In the genomic region with DNA sequence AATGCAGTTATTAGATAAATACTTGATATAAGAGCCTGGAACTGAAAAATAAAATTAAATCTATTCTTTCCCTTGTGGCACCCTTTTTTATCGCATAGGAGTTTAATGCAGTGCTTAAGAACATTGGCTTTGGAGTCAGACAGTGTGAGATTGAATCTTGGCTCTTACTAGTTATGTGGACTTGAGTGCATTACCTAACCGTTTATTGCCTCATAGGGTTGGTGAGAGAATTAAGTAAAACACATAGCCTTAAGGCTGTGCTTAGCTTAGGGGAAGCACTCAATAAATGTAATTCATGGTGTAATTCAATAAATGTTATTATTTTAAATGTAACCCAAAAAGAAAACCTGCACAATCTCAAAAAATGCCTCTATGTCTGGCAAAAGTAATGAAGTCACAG, we compare ENCODE assay signal across 8 cellular contexts. TPM values are rescaled to one million over a fixed set of nuclear protein-coding genes. Genes with fewer than 3 reads are reported as not detected.
DNase-seq lines count a peak whose midpoint lies in the region; ATAC-seq, FAIRE-seq and TF ChIP-seq lines count a peak whose summit lies in the region.
"Had no signal": no experiment of that assay in that cellular context is flagged by ENCODE, and none has a peak within 500 bp of the region (broad histone marks: within the 10 kb centered on the region; RNA-seq: fewer than 3 reads in every experiment).

No MANE protein-coding gene starts in this region.

- TF ChIP-seq CTCF in endothelial cell of umbilical vein (IDR thresholded peaks at IDR 0.05; ENCODE audit: extremely low read depth in 1 of 2, insufficient read depth in 1 of 2, low read depth in 1 of 2, low read length in 2 of 2) = no peak

- WGBS in GM23248 (ENCODE audit: low coverage in 1 of 2, low lambda C conversion rate in 2 of 2, missing lambda C conversion rate in 2 of 2), 2 experiments = 53% methylated on average over 2 of the region's 2 CpGs

- peaks cover 44% of the 10 kb centered on the region for H3F3A ChIP-seq in GM23248 (ENCODE audit: insufficient read depth)

- H3K4me2 ChIP-seq in GM23248 (ENCODE audit: unreplicated experiment) (peak overlapping the region; percentile 86), endothelial cell of umbilical vein (ENCODE audit: insufficient read depth, low read length) (peak overlapping the region; percentile 74)

- DNase-seq in GM23248 (peak; percentile 83), RKO (ENCODE audit: low spot score) (peak; percentile 73), endothelial cell of umbilical vein (ENCODE audit: low read depth, low spot score) (peak; percentile 67), ureter (ENCODE audit: low spot score) (no peak), KBM-7 (no peak)

- peak overlapping the region; percentile 98 for H3K4me3 ChIP-seq in GM23248
- peak overlapping the region in 2 of 3 experiments; percentile 50 to 74 for H3K4me3 ChIP-seq in endothelial cell of umbilical vein (replicated peaks in 1 of 3; ENCODE audit: insufficient read depth in 1 of 3, low read depth in 1 of 3, low read length in 3 of 3)

- CTCF ChIA-PET in endothelial cell of umbilical vein (lab: Charles Lee) = interaction anchor here (1.4 to 9.5 kb wide), 6 partner anchors 19 to 136 kb away, joined by 3 to 603 read pairs (median 6); no protein-coding TSS in a partner anchor

- H3K9ac ChIP-seq in GM23248 (peak overlapping the region; percentile 97), endothelial cell of umbilical vein (replicated peaks; ENCODE audit: extremely low read depth, insufficient read depth, low read length) (peak overlapping the region; percentile 82)
- H3K9ac ChIP-seq: parathyroid adenoma had no signal

- H3K4me1 ChIP-seq in GM23248 (ENCODE audit: insufficient read depth) (peaks cover 57% of the 10 kb centered on the region), endothelial cell of umbilical vein (ENCODE audit: control insufficient read depth, extremely low read depth, insufficient read depth, low read length) (peaks cover 34% of the 10 kb centered on the region)
- H3K4me1 ChIP-seq: parathyroid adenoma had no signal

- H3K79me2 ChIP-seq in GM23248 (ENCODE audit: insufficient read depth) (peaks cover 76% of the 10 kb centered on the region), endothelial cell of umbilical vein (ENCODE audit: control insufficient read depth, insufficient read depth, low read length) (peaks cover 76% of the 10 kb centered on the region)

- TF ChIP-seq POLR2A in endothelial cell of umbilical vein (IDR thresholded peaks at IDR 0.05; ENCODE audit: low read depth, low read length) = no peak

- no peaks in the 10 kb centered on the region for H3K9me1 ChIP-seq in endothelial cell of umbilical vein (replicated peaks; ENCODE audit: control insufficient read depth, extremely low read depth, insufficient read depth, low read length)

- POLR2A ChIA-PET in endothelial cell of umbilical vein (lab: Charles Lee) = interaction anchor here (1.7 kb wide), 1 partner anchor 54 kb away, joined by 6 read pairs; no protein-coding TSS in a partner anchor

- H3K27me3 ChIP-seq in GM23248 (replicated peaks; ENCODE audit: insufficient read depth) = no peaks in the 10 kb centered on the region
- H3K27me3 ChIP-seq in endothelial cell of umbilical vein (ENCODE audit: control insufficient read depth in 2 of 2, insufficient read depth in 2 of 2, low read length in 2 of 2) = peaks cover 2 to 12% of the 10 kb centered on the region in 2 experiments

- peak overlapping the region; percentile 100 for H3K4me3 Mint-ChIP-seq in stimulated activated memory B cell treated with anti-CD40 and anti-IgM and Interleukin-4, amounts not matched to agents 10 μg/mL and 1 μg/mL and 100 μg/mL, for 72 hours

- intact Hi-C loops in endothelial cell of umbilical vein (cut with micrococcal nuclease) = loop anchor here (10.0 kb wide), 1 partner anchor 651 kb away; a partner anchor contains a TSS

- H3K27ac Mint-ChIP-seq in stimulated activated memory B cell treated with anti-CD40 and anti-IgM and Interleukin-4, amounts not matched to agents 10 μg/mL and 1 μg/mL and 100 μg/mL, for 72 hours = peak overlapping the region; percentile 97

- H2AFZ ChIP-seq in GM23248 (no peak overlapping the region), endothelial cell of umbilical vein (ENCODE audit: low read depth, low read length) (no peak overlapping the region)
- H2AFZ ChIP-seq: parathyroid adenoma had no signal

- H3K9me2 ChIP-seq in GM23248 (ENCODE audit: insufficient read depth) = no peaks in the 10 kb centered on the region

- peaks cover 54% of the 10 kb centered on the region for H3K4me1 Mint-ChIP-seq in stimulated activated memory B cell treated with anti-CD40 and anti-IgM and Interleukin-4, amounts not matched to agents 10 μg/mL and 1 μg/mL and 100 μg/mL, for 72 hours

- H4K20me1 ChIP-seq in GM23248 (ENCODE audit: insufficient read depth) = peaks cover 13% of the 10 kb centered on the region; the same call in 1 of the 2 replicates
- H4K20me1 ChIP-seq in endothelial cell of umbilical vein (replicated peaks; ENCODE audit: control insufficient read depth, extremely low read depth, insufficient read depth, low read length) = peaks cover 13% of the 10 kb centered on the region

- FAIRE-seq in endothelial cell of umbilical vein (lab: Jason Lieb, UNC) = no peak

- 0 out of 2 replicates have a peak, but pooled peaks cover 2% of the 10 kb centered on the region for H3K36me3 ChIP-seq in GM23248 (ENCODE audit: low read depth)
- no peaks in the 10 kb centered on the region for H3K36me3 ChIP-seq in endothelial cell of umbilical vein (ENCODE audit: control insufficient read depth in 2 of 2, extremely low read depth in 1 of 2, insufficient read depth in 2 of 2, low read length in 2 of 2)

- in situ Hi-C loops in GM23248 (cut with MboI) (loop anchor here (25.0 kb wide), 1 partner anchor 252 kb away; no protein-coding TSS in a partner anchor), KBM-7 (cut with MboI; ENCODE audit: low pct_unique_long_range_greater_than_20kb, low sequenced_read_pairs) (no loop called here)

- ATAC-seq in stimulated activated memory B cell treated with anti-CD40 and anti-IgM and Interleukin-4, amounts not matched to agents 10 μg/mL and 1 μg/mL and 100 μg/mL, for 72 hours = no peak
- ATAC-seq in HG03108 (IDR thresholded peaks at IDR 0.05; ENCODE audit: unreplicated experiment) = no peak

- no peaks in the 10 kb centered on the region for H3K9me3 Mint-ChIP-seq in stimulated activated memory B cell treated with anti-CD40 and anti-IgM and Interleukin-4, amounts not matched to agents 10 μg/mL and 1 μg/mL and 100 μg/mL, for 72 hours

- H3K9me3 ChIP-seq in GM23248 (ENCODE audit: low read depth) (no peaks in the 10 kb centered on the region), endothelial cell of umbilical vein (replicated peaks; ENCODE audit: control insufficient read depth, insufficient read depth, low read length) (no peaks in the 10 kb centered on the region)

- no peaks in the 10 kb centered on the region for H3K36me3 Mint-ChIP-seq in stimulated activated memory B cell treated with anti-CD40 and anti-IgM and Interleukin-4, amounts not matched to agents 10 μg/mL and 1 μg/mL and 100 μg/mL, for 72 hours

- H3K27me3 Mint-ChIP-seq in stimulated activated memory B cell treated with anti-CD40 and anti-IgM and Interleukin-4, amounts not matched to agents 10 μg/mL and 1 μg/mL and 100 μg/mL, for 72 hours = peaks cover 13% of the 10 kb centered on the region

- no TSS peak for BruUV-seq in endothelial cell of umbilical vein (replicated peaks; lab: Mats Ljungman, UMichigan)

- dilution Hi-C loops in endothelial cell of umbilical vein (cut with MboI; ENCODE audit: extremely low pct_ligation_motif_present, low sequenced_read_pairs) = loop anchor here (25.0 kb wide), 1 partner anchor 127 kb away; no protein-coding TSS in a partner anchor

- peak overlapping the region; percentile 91 for H3K27ac ChIP-seq in GM23248
- peak overlapping the region; percentile 49 for H3K27ac ChIP-seq in endothelial cell of umbilical vein (ENCODE audit: insufficient read depth, low read depth, low read length)
- H3K27ac ChIP-seq: parathyroid adenoma had no signal

TF ChIP-seq in endothelial cell of umbilical vein, 7 proteins besides CTCF, POLR2A, EP300 and RAD21:
- TF ChIP-seq GATA2 (IDR thresholded peaks at IDR 0.05; ENCODE audit: insufficient read depth, insufficient read length, low read depth, low read length) = no peak
- TF ChIP-seq EZH2 (IDR thresholded peaks at IDR 0.05; ENCODE audit: borderline replicate concordance, low read depth, low read length, severe bottlenecking) = no peak
- no peak for TF ChIP-seq FOS (IDR thresholded peaks at IDR 0.05; ENCODE audit: borderline replicate concordance, insufficient read depth, low read length)
- no peak for TF ChIP-seq JUN (IDR thresholded peaks at IDR 0.05; ENCODE audit: borderline replicate concordance, insufficient read depth, insufficient read length, low read depth)
- TF ChIP-seq MYC (IDR thresholded peaks at IDR 0.05; ENCODE audit: low read depth, low read length) = no peak
- TF ChIP-seq, protein P1, sequence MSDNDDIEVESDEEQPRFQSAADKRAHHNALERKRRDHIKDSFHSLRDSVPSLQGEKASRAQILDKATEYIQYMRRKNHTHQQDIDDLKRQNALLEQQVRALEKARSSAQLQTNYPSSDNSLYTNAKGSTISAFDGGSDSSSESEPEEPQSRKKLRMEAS (IDR thresholded peaks at IDR 0.05; ENCODE audit: insufficient read depth, insufficient read length) = no peak
- TF ChIP-seq POLR2AphosphoS5 (IDR thresholded peaks at IDR 0.05; ENCODE audit: insufficient read depth, low read depth, low read length) = no peak
TF ChIP-seq in endothelial cell of umbilical vein: peak in this region for 0.

RNA-seq across cellular contexts. Expression of a gene that starts 2.6 kb away (rescaled TPM):
- total RNA-seq in GM23248 (2014; rRNA removed; shearing (Covaris generic)) = 132 and 137 TPM in 2 replicates
- polyA plus RNA-seq in GM23248 (2016; fragmentation: Nextera tagmentation; extraction: Ambion mirVana) (102 TPM in 2 replicates), endothelial cell of umbilical vein (10.6 and 11.7 TPM in 2 replicates)
- total RNA-seq in endothelial cell of umbilical vein (53.9 and 58.8 TPM in 2 replicates), ureter (7.7 TPM)
- 20.3 and 22.6 TPM in 2 replicates for polyA plus RNA-seq in endothelial cell of umbilical vein (2011; cell fraction: cytosol; rRNA removed)
- polyA plus RNA-seq in endothelial cell of umbilical vein (2011; cell fraction: nucleus; rRNA removed) = 20.8 and 26.3 TPM in 2 replicates
- 48.6 and 75.6 TPM in 2 replicates for polyA plus RNA-seq in endothelial cell of umbilical vein (2012)
- polyA minus RNA-seq in endothelial cell of umbilical vein = 12.1 and 12.3 TPM in 2 replicates
- polyA minus RNA-seq in endothelial cell of umbilical vein (2011; cell fraction: cytosol; rRNA and poly(A)+ RNA removed) = 10.5 TPM
- 22.6 and 33.8 TPM in 2 replicates for polyA minus RNA-seq in endothelial cell of umbilical vein (2011; cell fraction: nucleus; rRNA and poly(A)+ RNA removed)

Comparison
In these comparisons a context has a peak if more than half of its experiments do, and no peak if none do; other contexts are left out.
1. DNase-seq: peak in GM23248 (single experiment), RKO (single experiment) and endothelial cell of umbilical vein (single experiment); none in ureter (single experiment) and KBM-7 (single experiment).